Comparison of ENCODE assay signal across 8 cellular contexts in genomic region chr7:6636741-6637543, GRCh38. TPM values are rescaled to one million over a fixed set of nuclear protein-coding genes. Genes with fewer than 3 reads are reported as not detected.
A peak's percentile ranks its signal among the peaks of the same experiment; 100 is the strongest.
DNase-seq lines count a peak whose midpoint lies in the region; ATAC-seq and TF ChIP-seq lines count a peak whose summit lies in the region.

ZNF316 (plus strand) TSS chr7:6637318; CDS start chr7:6642410, 5,092 bp downstream.

- intact Hi-C loops in gastrocnemius medialis (cut with DNase I; ENCODE audit: low total_unique reads), result loop anchor here (2.0 to 5.0 kb wide), 2 partner anchors 50 to 70 kb away; partner anchors contain the start of gene ZNF12

- peak; percentile 59 to 70 for TF ChIP-seq POLR2A in gastrocnemius medialis (IDR thresholded peaks at IDR 0.05)

- peaks cover 0 to 11% of the 10 kb centered on the region in 2 donors for H3K36me3 ChIP-seq in gastrocnemius medialis

- H3K9me3 ChIP-seq in gastrocnemius medialis, result no peaks in the 10 kb centered on the region

- H3K27ac ChIP-seq in gastrocnemius medialis, result peak within 1 kb of the TSS; percentile 78 to 88 (median 86)

- ATAC-seq in GM19397 (IDR thresholded peaks at IDR 0.05; ENCODE audit: unreplicated experiment) (peak; percentile 66), HG03558 (IDR thresholded peaks at IDR 0.05; ENCODE audit: extremely low read depth, unreplicated experiment) (peak; percentile 51), gastrocnemius medialis (peak; percentile 88)

- peaks cover 8 to 20% of the 10 kb centered on the region in 2 donors for H3K4me1 ChIP-seq in gastrocnemius medialis

- H3K4me3 ChIP-seq in astrocyte of the spinal cord (ENCODE audit: low read depth, low read length) (peak within 1 kb of the TSS; percentile 59), iPS-11a (ENCODE audit: low read depth, low read length) (peak within 1 kb of the TSS; percentile 56), gastrocnemius medialis (peak within 1 kb of the TSS; percentile 71 to 94 (median 85))

- in situ Hi-C loops in astrocyte of the spinal cord (cut with HindIII; ENCODE audit: low sequenced_read_pairs) (no loop called here), gastrocnemius medialis (cut with MboI; ENCODE audit: low sequenced_read_pairs in 4 of 4) (no loop called here)

- TF ChIP-seq CTCF in astrocyte of the spinal cord (IDR thresholded peaks at IDR 0.05; ENCODE audit: low read depth, low read length) (no peak), gastrocnemius medialis (IDR thresholded peaks at IDR 0.05 in 4 of 5, conservative IDR thresholded peaks at IDR 0.05 in 1 of 5) (no peak)

- DNase-seq in COLO668 (lab: John Stamatoyannopoulos, UW; ENCODE audit: unreplicated experiment), result peak; percentile 85
- peak; percentile 32 for DNase-seq in T-helper 22 cell (ENCODE audit: low read depth)
- no peak for DNase-seq in astrocyte of the spinal cord (ENCODE audit: low read depth, low spot score)
- DNase-seq in gastrocnemius medialis, result peak; percentile 27 to 43
- DNase-seq in DMS79 treated with DMSO at 0.1 percent for 48 hours (lab: John Stamatoyannopoulos, UW), result no peak

- H3K27me3 ChIP-seq in gastrocnemius medialis, result no peaks in the 10 kb centered on the region

RNA-seq across cellular contexts. Expression of gene ZNF316, which starts in this region (rescaled TPM):
- total RNA-seq in gastrocnemius medialis, result 10 to 100 TPM; 11.4 to 19.1 (median 18.1) TPM

Comparison
In these comparisons a context has a peak if more than half of its experiments do, and no peak if none do; other contexts are left out.
1. DNase-seq: peak in COLO668 (single experiment), T-helper 22 cell (single experiment) and gastrocnemius medialis (2 of 2); none in astrocyte of the spinal cord (single experiment) and DMS79 treated with DMSO at 0.1 percent for 48 hours (single experiment).
2. Peak in every context shown above with its lines, with median percentiles within 50 percentile points of each other: ATAC-seq and H3K4me3 ChIP-seq.